In the genomic region with DNA sequence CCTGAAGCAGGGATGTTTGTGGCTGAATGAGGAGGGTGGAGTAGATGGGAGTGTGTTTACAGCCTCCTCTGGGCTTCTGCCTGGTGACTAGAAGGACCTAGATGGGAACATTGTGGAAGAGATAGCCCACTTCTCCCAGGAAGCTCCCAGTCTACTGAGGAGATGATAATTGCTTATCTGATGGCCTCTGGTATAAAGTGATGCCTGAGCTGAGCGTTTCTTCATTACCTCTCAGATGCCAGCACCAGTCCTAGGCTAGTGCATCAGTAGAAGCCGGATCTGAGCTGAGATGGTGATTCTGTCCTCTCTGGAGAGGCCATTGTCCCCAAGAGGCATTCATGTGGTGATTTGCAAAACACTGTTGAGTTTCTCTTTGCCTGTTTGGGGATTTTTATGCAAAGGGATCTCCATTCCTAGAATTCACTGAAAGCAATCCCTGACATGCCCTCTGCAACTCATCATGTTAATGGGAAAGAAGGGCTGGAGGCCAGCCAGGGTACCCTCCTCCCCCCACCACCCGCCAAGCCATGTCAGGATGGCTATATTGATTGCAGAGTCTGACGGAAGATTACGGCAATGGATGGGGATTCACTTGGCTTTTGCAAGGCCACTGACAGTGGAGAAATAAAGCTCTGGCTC, we compare ENCODE assay signal across 22 cellular contexts.
DNase-seq lines count a peak whose midpoint lies in the region; ATAC-seq and TF ChIP-seq lines count a peak whose summit lies in the region.
"Had no signal": no experiment of that assay in that cellular context is flagged by ENCODE, and none has a peak within 500 bp of the region (broad histone marks: within the 10 kb centered on the region; RNA-seq: fewer than 3 reads in every experiment).

No MANE protein-coding gene starts in this region.

- no peaks in the 10 kb centered on the region for H3K9me3 Mint-ChIP-seq in stimulated activated naive CD8-positive, alpha-beta T cell treated with anti-CD3 and anti-CD28 coated beads, Interleukin-15, amount 100 ng/mL, for 72 hours
- H3K9me3 Mint-ChIP-seq: activated CD4-positive, alpha-beta memory T cell treated with anti-CD3 and anti-CD28 coated beads, Interleukin-2, amount 10 ng/mL, durations not matched to agents 7 days and 5 days; type B pancreatic cell had no signal

- no peak for TF ChIP-seq CTCF in ascending aorta (IDR thresholded peaks at IDR 0.05)

- H3K4me3 ChIP-seq in ascending aorta = no peak overlapping the region
- H3K4me3 ChIP-seq: A549, BLaER1, cardiac muscle cell had no signal

- peaks cover 19 to 47% of the 10 kb centered on the region in 2 donors for H3K4me1 ChIP-seq in ascending aorta

- no peaks in the 10 kb centered on the region for H3K9me3 ChIP-seq in ascending aorta
- H3K9me3 ChIP-seq: A549 had no signal

- no peaks in the 10 kb centered on the region for H3K4me1 Mint-ChIP-seq in stimulated activated naive CD8-positive, alpha-beta T cell treated with anti-CD3 and anti-CD28 coated beads, Interleukin-15, amount 100 ng/mL, for 72 hours
- H3K4me1 Mint-ChIP-seq: activated CD4-positive, alpha-beta memory T cell treated with anti-CD3 and anti-CD28 coated beads, Interleukin-2, amount 10 ng/mL, durations not matched to agents 7 days and 5 days had no signal

- no peak overlapping the region for H3K4me3 Mint-ChIP-seq in stimulated activated naive CD8-positive, alpha-beta T cell treated with anti-CD3 and anti-CD28 coated beads, Interleukin-15, amount 100 ng/mL, for 72 hours
- H3K4me3 Mint-ChIP-seq: activated CD4-positive, alpha-beta memory T cell treated with anti-CD3 and anti-CD28 coated beads, Interleukin-2, amount 10 ng/mL, durations not matched to agents 7 days and 5 days; type B pancreatic cell had no signal

- H3K27me3 Mint-ChIP-seq in stimulated activated naive CD8-positive, alpha-beta T cell treated with anti-CD3 and anti-CD28 coated beads, Interleukin-15, amount 100 ng/mL, for 72 hours = peaks cover 16% of the 10 kb centered on the region
- H3K27me3 Mint-ChIP-seq: type B pancreatic cell had no signal

- H3K36me3 ChIP-seq in ascending aorta = peaks cover 0 to 3% of the 10 kb centered on the region in 2 donors
- H3K36me3 ChIP-seq: BLaER1, cardiac muscle cell had no signal

- intact Hi-C loops in ascending aorta (cut with DNase I) = no loop called here

- H3K27ac ChIP-seq in ascending aorta = peak overlapping the region; percentile 3 to 52
- H3K27ac ChIP-seq: A549, BLaER1, cardiac muscle cell had no signal

- ATAC-seq in stimulated activated naive CD8-positive, alpha-beta T cell treated with anti-CD3 and anti-CD28 coated beads, Interleukin-15, amount 100 ng/mL, for 72 hours = peak; percentile 15
- no peak for ATAC-seq in stimulated activated naive CD8-positive, alpha-beta T cell treated with anti-CD3 and anti-CD28 coated beads, Interleukin-15, Interleukin-2, amounts not matched to agents 100 U/mL and 50 U/mL, for 24 hours
- ATAC-seq: A549 had no signal

- no peak for DNase-seq in stimulated activated naive CD8-positive, alpha-beta T cell treated with anti-CD3 and anti-CD28 coated beads, Interleukin-15, amount 100 ng/mL, for 72 hours
- DNase-seq in stimulated activated naive CD8-positive, alpha-beta T cell treated with anti-CD3 and anti-CD28 coated beads, Interleukin-15, Interleukin-2, amounts not matched to agents 100 U/mL and 50 U/mL, for 24 hours = no peak
- DNase-seq in ascending aorta (ENCODE audit: low spot score in 2 of 2) (no peak), iPS-NIHi11 (ENCODE audit: low spot score) (peak; percentile 71), AG08395 (ENCODE audit: low spot score) (no peak), NCI-H1436 (lab: John Stamatoyannopoulos, UW) (no peak)
- no peak for DNase-seq in activated CD4-positive, alpha-beta T cell treated with anti-CD3 and anti-CD28 coated beads, Interleukin-2, amount 50 U/mL, for 48 hours
- no peak for DNase-seq in activated naive CD4-positive, alpha-beta T cell treated with Interleukin-2 at 50 U/mL for 16 hours
- DNase-seq: activated CD4-positive, alpha-beta memory T cell treated with anti-CD3 and anti-CD28 coated beads, Interleukin-2, amount 10 ng/mL, durations not matched to agents 7 days and 5 days; activated gamma-delta T cell; amygdala; dermis blood vessel endothelial cell; Kasumi-1; NCI-H1092; NCI-H2081 treated with DMSO at 0.1 percent for 48 hours; NCI-H510A treated with DMSO at 0.1 percent for 48 hours; nucleus accumbens; T1000 had no signal

- no peak overlapping the region for H3K27ac Mint-ChIP-seq in stimulated activated naive CD8-positive, alpha-beta T cell treated with anti-CD3 and anti-CD28 coated beads, Interleukin-15, amount 100 ng/mL, for 72 hours
- H3K27ac Mint-ChIP-seq: activated CD4-positive, alpha-beta memory T cell treated with anti-CD3 and anti-CD28 coated beads, Interleukin-2, amount 10 ng/mL, durations not matched to agents 7 days and 5 days; type B pancreatic cell had no signal

- no peaks in the 10 kb centered on the region for H3K27me3 ChIP-seq in ascending aorta
- H3K27me3 ChIP-seq: BLaER1 had no signal
